In genomic region chr3:197749601-197750395, GRCh38 we compare ENCODE assay signal across 1 cellular context.
A peak's percentile ranks its signal among the peaks of the same experiment; 100 is the strongest.
TF ChIP-seq lines count a peak whose summit lies in the region.

FYTTD1 (plus strand) TSS chr3:197749883; CDS start chr3:197749972, 89 bp downstream.

TF ChIP-seq in SK-N-SH treated with all-trans-retinoic acid at 6 μM for 48 hours, 23 proteins besides CTCF, POLR2A, EP300 and RAD21 (continued from another document):
- TF ChIP-seq TCF4 (CRISPR knock-in tag; IDR thresholded peaks at IDR 0.05; ENCODE audit: borderline replicate concordance) (no peak), POU6F1 (CRISPR knock-in tag; IDR thresholded peaks at IDR 0.05; ENCODE audit: borderline replicate concordance, low read depth) (no peak), ISL1 (CRISPR knock-in tag; IDR thresholded peaks at IDR 0.05) (no peak), SNAI2 (CRISPR knock-in tag; IDR thresholded peaks at IDR 0.05) (0 out of 2 replicates have a peak, but pooled peaks have one; percentile 23), ZFP30 (CRISPR knock-in tag; IDR thresholded peaks at IDR 0.05) (no peak)
